In the genomic region with DNA sequence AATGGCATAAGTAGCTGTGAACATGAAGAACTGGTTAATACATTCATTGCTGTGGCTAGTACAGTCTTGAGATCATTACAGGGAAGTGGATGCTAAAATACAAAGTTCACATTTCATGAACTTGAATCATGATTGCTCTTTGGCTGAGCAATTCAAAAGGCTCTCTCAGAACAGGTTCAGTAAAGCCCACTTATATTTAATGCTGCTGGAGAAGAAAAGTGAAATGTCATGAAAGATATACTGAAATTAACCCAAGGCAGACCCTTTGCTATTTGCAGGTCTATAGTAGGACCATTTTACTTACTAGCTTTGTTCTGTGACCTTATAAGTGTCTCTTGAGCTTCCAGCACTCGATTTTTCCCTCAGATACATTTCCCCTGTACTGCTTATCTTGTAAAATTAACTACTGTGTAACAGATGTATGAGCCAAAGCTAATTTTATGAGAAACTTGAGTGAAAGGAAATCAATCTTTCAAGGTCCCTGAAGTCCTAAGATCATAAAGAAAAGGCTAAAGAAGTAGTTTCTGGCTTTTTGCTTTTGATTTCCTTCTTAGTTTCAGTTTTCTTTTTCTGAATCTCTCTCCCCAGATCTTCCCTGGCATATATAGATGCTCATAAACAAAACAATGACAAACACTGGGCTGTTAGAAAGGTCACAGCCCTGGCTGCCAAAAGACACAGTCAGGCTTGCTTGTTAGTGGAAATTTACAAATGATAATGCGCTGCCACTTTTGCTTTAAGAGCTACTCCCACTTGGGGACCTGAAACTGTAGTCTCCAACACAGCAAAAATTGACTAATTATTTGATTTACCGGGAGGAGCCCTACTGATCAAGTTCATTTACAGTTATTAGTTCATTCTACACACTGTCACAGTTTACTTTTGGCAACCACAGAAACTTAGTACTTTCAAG, we compare ENCODE assay signal across 8 cellular contexts.
DNase-seq lines count a peak whose midpoint lies in the region; ATAC-seq and TF ChIP-seq lines count a peak whose summit lies in the region.

No MANE protein-coding gene starts in this region.

- peaks cover 29% of the 10 kb centered on the region for H3K4me1 ChIP-seq in body of pancreas

- H3K4me3 ChIP-seq in body of pancreas = no peak overlapping the region

- H3K9me3 ChIP-seq in body of pancreas = peaks cover 0 to 4% (median 0%) of the 10 kb centered on the region in 3 donors

- H3K27ac ChIP-seq in body of pancreas = peak overlapping the region; percentile 82 to 96 (median 90)

- TF ChIP-seq POLR2A in body of pancreas (IDR thresholded peaks at IDR 0.05) = peak in 2 of 3 donors; percentile 61 to 66

- no peaks in the 10 kb centered on the region for H3K36me3 ChIP-seq in body of pancreas (replicated peaks in 1 of 2; ENCODE audit: insufficient read depth in 1 of 2, low read depth in 2 of 2)

- 1 to 3% methylated on average over 3 of the region's 3 CpGs for WGBS in body of pancreas, 2 donors

- TF ChIP-seq CTCF in body of pancreas (IDR thresholded peaks at IDR 0.05) = peak in 1 of 7 experiments; percentile 7

- DNase-seq in DMS79 (lab: John Stamatoyannopoulos, UW) (peak; percentile 36), M059J (ENCODE audit: low read depth) (peak; percentile 86), body of pancreas (peak; percentile 56 to 77 (median 68)), kidney glomerular epithelial cell (lab: John Stamatoyannopoulos, UW) (peak; percentile 46), GDM1 (lab: John Stamatoyannopoulos, UW) (no peak), AML-193 (lab: John Stamatoyannopoulos, UW) (no peak)
- DNase-seq in stimulated activated naive CD8-positive, alpha-beta T cell treated with anti-CD3 and anti-CD28 coated beads, Interleukin-15, Interleukin-2, amounts not matched to agents 100 U/mL and 50 U/mL, for 24 hours = no peak

- peak; percentile 82 for ATAC-seq in GM21390 (IDR thresholded peaks at IDR 0.05; ENCODE audit: unreplicated experiment)
- ATAC-seq in body of pancreas = peak; percentile 89
- ATAC-seq in stimulated activated naive CD8-positive, alpha-beta T cell treated with anti-CD3 and anti-CD28 coated beads, Interleukin-15, Interleukin-2, amounts not matched to agents 100 U/mL and 50 U/mL, for 24 hours = peak; percentile 87

- no peaks in the 10 kb centered on the region for H3K27me3 ChIP-seq in body of pancreas

- intact Hi-C loops in body of pancreas (cut with DNase I) = no loop called here

Comparison
In these comparisons a context has a peak if more than half of its experiments do, and no peak if none do; other contexts are left out.
1. DNase-seq: peak in DMS79 (single experiment), M059J (single experiment), body of pancreas (4 of 4) and kidney glomerular epithelial cell (single experiment); none in stimulated activated naive CD8-positive, alpha-beta T cell treated with anti-CD3 and anti-CD28 coated beads, Interleukin-15, Interleukin-2, amounts not matched to agents 100 U/mL and 50 U/mL, for 24 hours (single experiment), GDM1 (single experiment) and AML-193 (0 of 2).
2. Peak in every context shown above with its lines, with median percentiles within 50 percentile points of each other: ATAC-seq.